8 cellular contexts compared by ENCODE assay signal in the genomic region with DNA sequence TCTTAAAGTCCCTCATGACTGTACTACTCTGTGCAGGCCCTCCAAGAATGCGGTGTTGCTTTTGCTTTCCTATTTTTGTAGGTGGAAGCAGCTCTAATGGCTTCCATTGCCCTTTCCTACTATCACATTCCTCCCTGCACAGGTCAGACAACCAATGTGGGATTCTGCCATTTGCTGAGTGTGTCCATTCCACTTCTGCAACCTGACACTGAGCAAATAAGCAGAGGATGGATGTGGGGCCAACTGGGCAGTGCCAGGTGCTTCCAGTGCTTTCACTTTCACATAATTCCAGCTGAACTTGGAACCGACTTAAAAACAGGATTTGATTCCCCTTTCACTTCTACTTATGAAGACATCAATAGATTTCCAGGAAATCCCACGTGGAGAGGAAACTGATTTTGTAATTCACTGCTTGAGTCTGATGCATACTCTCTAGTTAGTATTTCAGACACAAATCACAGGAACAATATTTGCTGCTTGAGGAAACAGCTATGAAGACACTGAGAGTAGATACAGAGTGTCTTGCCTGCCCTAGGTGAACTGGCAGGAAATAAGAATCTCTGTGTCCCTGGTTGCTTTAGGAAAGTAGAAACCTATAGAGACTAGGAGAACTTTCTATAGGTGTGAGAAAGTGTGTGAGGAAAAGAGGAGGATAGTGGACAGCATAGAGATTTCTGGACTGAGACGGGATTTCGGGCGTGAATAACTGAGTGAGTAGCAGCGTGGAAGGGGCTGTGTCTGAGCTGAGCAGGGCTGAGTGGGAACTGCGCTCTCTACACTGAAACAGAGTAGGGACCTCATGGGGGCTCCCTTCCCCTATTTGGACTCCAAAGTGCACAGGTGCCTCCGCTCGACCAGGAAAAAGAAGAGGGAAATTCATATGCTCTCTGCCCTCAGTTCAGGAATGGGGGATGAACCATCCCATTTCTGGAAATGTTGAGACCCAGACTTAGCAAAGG. TPM values are rescaled to one million over a fixed set of nuclear protein-coding genes. Genes with fewer than 3 reads are reported as not detected.
DNase-seq lines count a peak whose midpoint lies in the region; ATAC-seq, FAIRE-seq and TF ChIP-seq lines count a peak whose summit lies in the region.
"Had no signal": no experiment of that assay in that cellular context is flagged by ENCODE, and none has a peak within 500 bp of the region (broad histone marks: within the 10 kb centered on the region; RNA-seq: fewer than 3 reads in every experiment).

No MANE protein-coding gene starts in this region.

- no peak for TF ChIP-seq CTCF in nephron (IDR thresholded peaks at IDR 0.05; ENCODE audit: unreplicated experiment in 3 of 3)

- H3K4me1 Mint-ChIP-seq in activated naive CD8-positive, alpha-beta T cell treated with anti-CD3 and anti-CD28 coated beads for 36 hours = peaks cover 28% of the 10 kb centered on the region
- H3K4me1 Mint-ChIP-seq in nephron = peaks cover 17% of the 10 kb centered on the region

- H3K27me3 Mint-ChIP-seq in activated naive CD8-positive, alpha-beta T cell treated with anti-CD3 and anti-CD28 coated beads for 36 hours = peaks cover 22% of the 10 kb centered on the region
- peaks cover 15% of the 10 kb centered on the region for H3K27me3 Mint-ChIP-seq in nephron (ENCODE audit: low read depth)

- H3K36me3 Mint-ChIP-seq in activated naive CD8-positive, alpha-beta T cell treated with anti-CD3 and anti-CD28 coated beads for 36 hours = no peaks in the 10 kb centered on the region
- H3K36me3 Mint-ChIP-seq in nephron (ENCODE audit: low read depth) = no peaks in the 10 kb centered on the region

- no peak for ATAC-seq in HG03045 (IDR thresholded peaks at IDR 0.05; ENCODE audit: unreplicated experiment)
- no peak for ATAC-seq in GM21786 (IDR thresholded peaks at IDR 0.05; ENCODE audit: unreplicated experiment)

- H3K27ac Mint-ChIP-seq in activated naive CD8-positive, alpha-beta T cell treated with anti-CD3 and anti-CD28 coated beads for 36 hours = peak overlapping the region; percentile 76
- H3K27ac Mint-ChIP-seq in nephron = peak overlapping the region; percentile 15 to 76 (median 46)

- DNase-seq in GM18507 (ENCODE audit: extremely low spot score, insufficient read length, low read depth) = no peak
- peak; percentile 49 for DNase-seq in NCI-H187 treated with DMSO at 0.1 percent for 48 hours (lab: John Stamatoyannopoulos, UW)
- DNase-seq in activated naive CD8-positive, alpha-beta T cell treated with anti-CD3 and anti-CD28 coated beads for 36 hours = no peak
- no peak for DNase-seq in activated CD4-positive, CD25-positive, alpha-beta regulatory T cell treated with anti-CD3 and anti-CD28 coated beads, Interleukin-2, amount 50 U/mL, for 72 hours
- DNase-seq: islet precursor cell had no signal

- peak; percentile 56 for FAIRE-seq in GM18507 (lab: Jason Lieb, UNC)

- H3K9me3 Mint-ChIP-seq in activated naive CD8-positive, alpha-beta T cell treated with anti-CD3 and anti-CD28 coated beads for 36 hours = no peaks in the 10 kb centered on the region
- no peaks in the 10 kb centered on the region for H3K9me3 Mint-ChIP-seq in nephron

- no peak overlapping the region for H3K4me3 Mint-ChIP-seq in activated naive CD8-positive, alpha-beta T cell treated with anti-CD3 and anti-CD28 coated beads for 36 hours
- peak overlapping the region in 1 of 3 experiments; percentile 8 for H3K4me3 Mint-ChIP-seq in nephron

RNA-seq across cellular contexts. Expression of gene LGALS16, which starts 22.5 kb away (rescaled TPM):
- not detected for total RNA-seq in activated naive CD8-positive, alpha-beta T cell treated with anti-CD3 and anti-CD28 coated beads for 36 hours

RNA-seq across cellular contexts. Expression of gene LGALS14, which starts 26.1 kb away (rescaled TPM):
- under 1 TPM; 0.39 to 0.70 TPM for total RNA-seq in activated naive CD8-positive, alpha-beta T cell treated with anti-CD3 and anti-CD28 coated beads for 36 hours

RNA-seq across cellular contexts. Expression of gene CLC, which starts 59.6 kb away (rescaled TPM):
- total RNA-seq in activated naive CD8-positive, alpha-beta T cell treated with anti-CD3 and anti-CD28 coated beads for 36 hours = not detected
